In the genomic region with DNA sequence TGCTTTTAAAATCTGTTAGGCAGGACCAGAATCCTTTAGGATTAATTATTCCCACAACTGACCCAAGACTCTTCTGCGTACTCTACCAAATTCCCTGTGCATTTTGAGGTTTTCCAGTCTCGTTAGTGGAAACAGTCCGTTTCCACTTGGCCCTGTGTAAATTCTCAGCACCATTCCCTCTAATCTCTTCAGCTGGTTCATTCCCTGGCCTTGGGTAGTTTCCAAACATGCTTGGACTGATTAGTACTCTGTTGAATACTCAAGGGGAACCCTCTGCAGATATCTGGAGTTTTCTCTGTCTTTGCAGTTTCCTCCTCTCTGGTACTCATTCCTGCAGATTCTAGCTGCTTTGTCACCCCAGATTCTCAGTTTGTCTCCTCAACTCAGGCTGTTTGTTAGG, we compare ENCODE assay signal across 22 cellular contexts.
DNase-seq lines count a peak whose midpoint lies in the region; ATAC-seq and TF ChIP-seq lines count a peak whose summit lies in the region.
"Had no signal": no experiment of that assay in that cellular context is flagged by ENCODE, and none has a peak within 500 bp of the region (broad histone marks: within the 10 kb centered on the region; RNA-seq: fewer than 3 reads in every experiment).

No MANE protein-coding gene starts in this region.

- H3K4me1 ChIP-seq in stomach smooth muscle (ENCODE audit: control insufficient read depth, insufficient read depth, low read length): no peaks in the 10 kb centered on the region
- H3K4me1 ChIP-seq: gastrocnemius medialis, uterus had no signal

- no peaks in the 10 kb centered on the region for H3K9me3 ChIP-seq in stomach smooth muscle (ENCODE audit: control insufficient read depth in 2 of 2, low read length in 2 of 2)
- H3K9me3 ChIP-seq: gastrocnemius medialis, sigmoid colon had no signal

- DNase-seq in astrocyte of the hippocampus (ENCODE audit: low read depth, low spot score): peak; percentile 52
- DNase-seq in fibroblast of pulmonary artery (ENCODE audit: low read depth): peak; percentile 14
- DNase-seq in midbrain (lab: John Stamatoyannopoulos, UW): peak; percentile 3
- no peak for DNase-seq in activated T-cell treated with anti-CD3 and anti-CD28 coated beads for 4 hours
- DNase-seq: activated CD4-positive, alpha-beta T cell treated with anti-CD3 and anti-CD28 coated beads for 36 hours; activated gamma-delta T cell treated with Interleukin-2 at 50 U/mL for 16 hours; activated T-cell treated with anti-CD3 and anti-CD28 coated beads, Interleukin-2, amount 50 U/mL, for 1 hour; CD4-positive, CD25-positive, alpha-beta regulatory T cell; effector memory CD4-positive, alpha-beta T cell; gastrocnemius medialis; Karpas-422; NCI-H1417 treated with DMSO at 0.1 percent for 48 hours; NCI-H2081 treated with DMSO at 0.1 percent for 48 hours; NCI-H226; posterior cingulate gyrus; sigmoid colon; stimulated activated naive CD4-positive, alpha-beta T cell; T-helper 2 cell; uterus had no signal

- H3K4me3 ChIP-seq in fibroblast of pulmonary artery (replicated peaks; ENCODE audit: low read depth, low read length) (no peak overlapping the region), stomach smooth muscle (ENCODE audit: low read length in 2 of 2) (no peak overlapping the region)
- H3K4me3 ChIP-seq: gastrocnemius medialis, sigmoid colon, uterus had no signal

- no peaks in the 10 kb centered on the region for H3K27me3 ChIP-seq in stomach smooth muscle (ENCODE audit: control insufficient read depth in 1 of 2, insufficient read depth in 2 of 2, low read length in 2 of 2)
- H3K27me3 ChIP-seq: gastrocnemius medialis, sigmoid colon, uterus had no signal

- H3K36me3 ChIP-seq in stomach smooth muscle (ENCODE audit: control insufficient read depth in 2 of 2, insufficient read depth in 2 of 2, low read length in 2 of 2): no peaks in the 10 kb centered on the region
- H3K36me3 ChIP-seq: gastrocnemius medialis, sigmoid colon, uterus had no signal

- H3K27ac ChIP-seq in stomach smooth muscle (ENCODE audit: low read length): peak overlapping the region; percentile 6
- H3K27ac ChIP-seq: gastrocnemius medialis, uterus had no signal

- no peak overlapping the region for H3K9ac ChIP-seq in stomach smooth muscle (ENCODE audit: low read length in 2 of 2)

- TF ChIP-seq CTCF in fibroblast of pulmonary artery (IDR thresholded peaks at IDR 0.05; ENCODE audit: low read length, missing control alignments): no peak

- ATAC-seq in GM18873 (IDR thresholded peaks at IDR 0.05; ENCODE audit: low FRiP score, unreplicated experiment): no peak
- ATAC-seq in activated CD4-positive, CD25-positive, alpha-beta regulatory T cell treated with anti-CD3 and anti-CD28 coated beads, Interleukin-2, amount 50 U/mL, for 24 hours: no peak
- ATAC-seq: activated CD4-positive, alpha-beta T cell treated with anti-CD3 and anti-CD28 coated beads for 36 hours; gastrocnemius medialis had no signal
